Comparison of ENCODE assay signal across 33 cellular contexts in the genomic region with DNA sequence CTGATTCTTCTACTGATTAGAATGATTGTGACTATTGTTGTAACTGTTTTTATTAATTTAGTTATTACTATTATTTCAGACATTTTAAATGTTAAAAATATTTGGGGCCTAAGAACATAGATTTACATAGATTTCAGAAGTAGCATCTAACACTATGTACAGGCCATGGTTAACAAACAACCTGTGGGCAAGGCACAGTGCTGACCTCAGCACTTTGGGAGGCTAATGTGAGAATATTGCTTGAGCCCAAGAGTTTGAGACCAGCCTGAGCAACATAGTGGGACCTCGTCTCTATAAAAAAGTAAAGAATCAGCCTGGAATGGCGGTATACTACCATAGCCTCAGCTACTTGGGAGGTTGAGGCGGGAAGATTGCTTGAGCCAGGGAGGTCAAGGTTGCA.
"Had no signal": no experiment of that assay in that cellular context is flagged by ENCODE, and none has a peak within 500 bp of the region (broad histone marks: within the 10 kb centered on the region; RNA-seq: fewer than 3 reads in every experiment).

No MANE protein-coding gene starts in this region.

- H3K27ac ChIP-seq: adrenal gland, body of pancreas, brain microvascular endothelial cell, breast epithelium, VCaP had no signal

- H3K36me3 ChIP-seq: adrenal gland, brain microvascular endothelial cell, breast epithelium had no signal

- H3K27me3 ChIP-seq: adrenal gland, body of pancreas, brain microvascular endothelial cell, breast epithelium had no signal

- H3K9me3 ChIP-seq: adrenal gland, body of pancreas, breast epithelium had no signal

- DNase-seq: activated B cell treated with CpG ODN at 0.5 μM for 24 hours; activated CD4-positive, alpha-beta memory T cell treated with anti-CD3 and anti-CD28 coated beads for 36 hours; activated CD4-positive, alpha-beta T cell treated with anti-CD3 and anti-CD28 coated beads for 4 hours; activated CD4-positive, alpha-beta T cell treated with anti-CD3 and anti-CD28 coated beads, Interleukin-2, amount 10 ng/mL, durations not matched to agents 24 days and 14 days; activated CD4-positive, alpha-beta T cell treated with anti-CD3 and anti-CD28 coated beads, Interleukin-2, amount 50 U/mL, for 1 hour; activated CD4-positive, alpha-beta T cell treated with anti-CD3 and anti-CD28 coated beads, Interleukin-2, amount 50 U/mL, for 4 hours; activated CD4-positive, CD25-positive, alpha-beta regulatory T cell treated with anti-CD3 and anti-CD28 coated beads, Interleukin-2, amount 50 U/mL, for 72 hours; activated CD8-positive, alpha-beta memory T cell treated with anti-CD3 and anti-CD28 coated beads, Interleukin-2, amount 50 U/mL, for 4 hours; activated CD8-positive, alpha-beta T cell treated with anti-CD3 and anti-CD28 coated beads for 36 hours; activated effector memory CD4-positive, alpha-beta T cell treated with anti-CD3 and anti-CD28 coated beads, Interleukin-2, amount 50 U/mL, for 16 hours; activated gamma-delta T cell treated with Interleukin-2 at 50 U/mL for 16 hours; activated naive CD4-positive, alpha-beta T cell; activated naive CD4-positive, alpha-beta T cell treated with anti-CD3 and anti-CD28 coated beads for 36 hours; activated naive CD4-positive, alpha-beta T cell treated with anti-CD3 and anti-CD28 coated beads, Interleukin-2, amount 50 U/mL, for 16 hours; activated naive CD8-positive, alpha-beta T cell treated with anti-CD3 and anti-CD28 coated beads for 36 hours; activated T-cell treated with anti-CD3 and anti-CD28 coated beads for 4 hours; activated T-cell treated with anti-CD3 and anti-CD28 coated beads, Interleukin-2, amount 50 U/mL, for 1 hour; activated T-cell treated with anti-CD3 and anti-CD28 coated beads, Interleukin-2, amount 50 U/mL, for 4 hours; activated T-cell treated with anti-CD3 and anti-CD28 coated beads, Interleukin-2, amount 50 U/mL, for 72 hours; adrenal gland; amniotic stem cell; aorta; body of pancreas; brain microvascular endothelial cell; central memory CD4-positive, alpha-beta T cell; T-helper 2 cell; T-helper 9 cell had no signal

- ATAC-seq: activated CD8-positive, alpha-beta T cell treated with anti-CD3 and anti-CD28 coated beads for 36 hours; activated naive CD4-positive, alpha-beta T cell treated with anti-CD3 and anti-CD28 coated beads, Interleukin-2, amount 50 U/mL, for 72 hours; activated T-cell treated with anti-CD3 and anti-CD28 coated beads, Interleukin-2, amount 50 U/mL, for 4 hours; activated T-cell treated with anti-CD3 and anti-CD28 coated beads, Interleukin-2, amount 50 U/mL, for 72 hours; activated T-helper 17 cell treated with anti-CD3 and anti-CD28 coated beads, Interleukin-2, amount 50 U/mL, for 72 hours; body of pancreas had no signal

- FAIRE-seq: astrocyte, TTC549 had no signal

- H3K4me1 ChIP-seq: adrenal gland, body of pancreas, breast epithelium had no signal

- H3K4me3 ChIP-seq: adrenal gland, body of pancreas, breast epithelium had no signal
